16 cellular contexts compared by ENCODE assay signal in genomic region chr5:18220631-18221030, GRCh38.
"Had no signal": no experiment of that assay in that cellular context is flagged by ENCODE, and none has a peak within 500 bp of the region (broad histone marks: within the 10 kb centered on the region; RNA-seq: fewer than 3 reads in every experiment).

No MANE protein-coding gene starts in this region.

- H3K4me1 ChIP-seq: adrenal gland, body of pancreas, parathyroid adenoma, upper lobe of left lung had no signal

- H3K9ac ChIP-seq: parathyroid adenoma had no signal

- H3K27ac ChIP-seq: adrenal gland, body of pancreas, parathyroid adenoma, upper lobe of left lung had no signal

- H3K4me3 ChIP-seq: adrenal gland, body of pancreas, lung, upper lobe of left lung had no signal

- DNase-seq: activated CD4-positive, alpha-beta T cell treated with anti-CD3 and anti-CD28 coated beads, Interleukin-2, amount 10 ng/mL, durations not matched to agents 24 days and 14 days; activated CD8-positive, alpha-beta memory T cell treated with anti-CD3 and anti-CD28 coated beads for 24 hours; activated naive CD4-positive, alpha-beta T cell treated with anti-CD3 and anti-CD28 coated beads for 36 hours; adrenal gland; body of pancreas; cerebellar nuclear complex; dermis blood vessel endothelial cell; hypothalamus; left colon; naive B cell; stimulated activated CD4-positive, alpha-beta T cell treated with anti-CD3 and anti-CD28 coated beads, Interleukin-2, amount 100 ng/mL, for 48 hours; stimulated activated naive CD4-positive, alpha-beta T cell treated with Interleukin-2 at 50 U/mL for 16 hours; upper lobe of left lung had no signal

- H3K27me3 ChIP-seq: adrenal gland, body of pancreas, upper lobe of left lung had no signal

- H2AFZ ChIP-seq: parathyroid adenoma had no signal

- ATAC-seq: body of pancreas, left colon, WTC11 had no signal

- H3K79me2 ChIP-seq: parathyroid adenoma had no signal

- H3K36me3 ChIP-seq: adrenal gland, upper lobe of left lung had no signal

- H3K9me3 ChIP-seq: adrenal gland, body of pancreas, upper lobe of left lung had no signal
